Comparison of ENCODE assay signal across 9 cellular contexts in the genomic region with DNA sequence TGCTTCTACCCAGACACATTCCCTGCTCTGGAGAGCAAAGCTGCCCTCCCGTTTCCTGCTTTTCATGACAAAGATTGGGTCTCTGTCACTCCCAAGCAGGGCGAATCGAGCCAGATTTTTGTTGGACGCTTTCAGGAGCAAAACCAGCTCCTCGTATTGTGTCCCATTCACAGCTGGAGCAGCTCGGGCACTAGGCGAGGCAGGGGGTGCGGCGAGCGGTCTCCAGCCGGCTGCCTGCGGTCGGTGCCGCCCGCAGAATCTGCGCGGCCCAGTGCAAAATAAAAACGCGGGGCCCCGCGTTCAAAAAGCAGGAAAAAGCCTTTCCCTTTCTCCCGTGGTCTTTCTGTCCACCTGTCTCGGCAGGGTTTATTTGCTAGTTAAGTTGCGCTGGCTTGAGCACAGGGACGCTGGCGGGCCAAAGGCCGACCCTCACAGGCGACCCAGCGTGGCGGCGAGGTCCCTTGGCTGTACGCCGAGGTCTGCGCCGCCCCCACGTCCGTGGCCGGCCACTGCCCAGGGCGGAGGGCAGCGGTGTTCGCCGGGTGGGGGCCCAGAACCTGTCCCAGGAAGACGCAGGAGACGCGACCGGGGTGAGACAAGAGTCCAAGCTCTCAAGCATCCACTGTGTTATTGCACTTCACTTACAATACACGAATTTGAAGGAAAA.
DNase-seq lines count a peak whose midpoint lies in the region; ATAC-seq and TF ChIP-seq lines count a peak whose summit lies in the region.
"Had no signal": no experiment of that assay in that cellular context is flagged by ENCODE, and none has a peak within 500 bp of the region (broad histone marks: within the 10 kb centered on the region; RNA-seq: fewer than 3 reads in every experiment).

No MANE protein-coding gene starts in this region.

- H3K27ac Mint-ChIP-seq in endothelial cell (ENCODE audit: unreplicated experiment) (peak overlapping the region; percentile 32), type B pancreatic cell (no peak overlapping the region)

- H3K4me2 ChIP-seq in mesenchymal stem cell (ENCODE audit: low read length, poor library complexity, severe bottlenecking) = peak overlapping the region; percentile 88

- peaks cover 0 to 76% of the 10 kb centered on the region in 2 experiments for H3K27me3 ChIP-seq in mesenchymal stem cell (ENCODE audit: control insufficient read depth in 1 of 2, insufficient read depth in 1 of 2, low read length in 2 of 2)

- H3K18ac ChIP-seq in mesenchymal stem cell (ENCODE audit: low read depth in 1 of 2, low read length in 2 of 2) = no peak overlapping the region

- no peak overlapping the region for H2AK5ac ChIP-seq in mesenchymal stem cell (ENCODE audit: low read length, severe bottlenecking)

- H3K4me1 Mint-ChIP-seq in endothelial cell (ENCODE audit: unreplicated experiment) = peaks cover 7% of the 10 kb centered on the region
- H3K4me1 Mint-ChIP-seq in type B pancreatic cell (ENCODE audit: unreplicated experiment) = peaks cover 5% of the 10 kb centered on the region

- no peak overlapping the region for H3K27ac ChIP-seq in mesenchymal stem cell (ENCODE audit: low read length, poor library complexity, severe bottlenecking)
- H3K27ac ChIP-seq: C4-2B had no signal

- H3K36me3 Mint-ChIP-seq in endothelial cell (ENCODE audit: low read depth, unreplicated experiment) (no peaks in the 10 kb centered on the region), type B pancreatic cell (no peaks in the 10 kb centered on the region)

- H4K91ac ChIP-seq in mesenchymal stem cell (ENCODE audit: low read length) = no peak overlapping the region

- H2BK5ac ChIP-seq in mesenchymal stem cell (ENCODE audit: low read depth, low read length, poor library complexity, severe bottlenecking) = no peak overlapping the region

- H2BK15ac ChIP-seq in mesenchymal stem cell (ENCODE audit: low read depth, poor library complexity, severe bottlenecking) = no peak overlapping the region

- peaks cover 7% of the 10 kb centered on the region for H3K4me1 ChIP-seq in mesenchymal stem cell (ENCODE audit: control insufficient read depth, insufficient read depth, low read depth, low read length)

- H3K27me3 Mint-ChIP-seq in endothelial cell (ENCODE audit: unreplicated experiment) (peaks cover 8% of the 10 kb centered on the region), type B pancreatic cell (peaks cover 17% of the 10 kb centered on the region)

- peak overlapping the region; percentile 55 for H2AFZ ChIP-seq in mesenchymal stem cell (ENCODE audit: low read depth, low read length)

- no peak for TF ChIP-seq CTCF in endothelial cell (IDR thresholded peaks at IDR 0.05; ENCODE audit: unreplicated experiment)
- no peak for TF ChIP-seq CTCF in type B pancreatic cell (conservative IDR thresholded peaks at IDR 0.05)

- H3K9me3 ChIP-seq in mesenchymal stem cell (ENCODE audit: control insufficient read depth, low read length) = no peaks in the 10 kb centered on the region

- H2BK12ac ChIP-seq in mesenchymal stem cell (ENCODE audit: low read length in 2 of 2) = no peak overlapping the region

- peak overlapping the region; percentile 71 for H3K9ac ChIP-seq in mesenchymal stem cell (ENCODE audit: low read length)

- H3K4ac ChIP-seq in mesenchymal stem cell (ENCODE audit: low read depth in 1 of 2, low read length in 2 of 2) = no peak overlapping the region

- peak overlapping the region in 1 of 2 experiments; percentile 72 for H3K23ac ChIP-seq in mesenchymal stem cell (ENCODE audit: low read length in 2 of 2)

- H3K14ac ChIP-seq in mesenchymal stem cell (ENCODE audit: low read length in 2 of 2) = peak overlapping the region in 1 of 2 experiments; percentile 9

- DNase-seq in NCI-H748 (lab: John Stamatoyannopoulos, UW; ENCODE audit: unreplicated experiment) = peak; percentile 43
- DNase-seq in NCI-H748 treated with DMSO at 0.1 percent for 48 hours (lab: John Stamatoyannopoulos, UW) = no peak
- peak; percentile 26 for DNase-seq in endothelial cell (ENCODE audit: low spot score)
- DNase-seq in mesenchymal stem cell = peak; percentile 13
- no peak for DNase-seq in type B pancreatic cell (ENCODE audit: extremely low spot score, unreplicated experiment)
- DNase-seq in A172 (ENCODE audit: low spot score) = no peak

- H2BK120ac ChIP-seq in mesenchymal stem cell (ENCODE audit: low read depth, low read length) = no peak overlapping the region

- WGBS in mesenchymal stem cell = 4% methylated on average over 41 of the region's 47 CpGs

- no peaks in the 10 kb centered on the region for H3K36me3 ChIP-seq in mesenchymal stem cell (ENCODE audit: control insufficient read depth in 1 of 2, insufficient read depth in 2 of 2, low read depth in 1 of 2, low read length in 2 of 2)

- no peak for ATAC-seq in HG03196 (IDR thresholded peaks at IDR 0.05; ENCODE audit: unreplicated experiment)
- no peak for ATAC-seq in HG02588 (IDR thresholded peaks at IDR 0.05; ENCODE audit: unreplicated experiment)

- H3K4me3 ChIP-seq in mesenchymal stem cell (ENCODE audit: insufficient read depth in 1 of 2, low read depth in 1 of 2, low read length in 2 of 2) = peak overlapping the region; percentile 51 to 79

- H3K4me3 Mint-ChIP-seq in endothelial cell (ENCODE audit: unreplicated experiment) = peak overlapping the region; percentile 90
- peak overlapping the region; percentile 85 for H3K4me3 Mint-ChIP-seq in type B pancreatic cell

- no peaks in the 10 kb centered on the region for H3K79me1 ChIP-seq in mesenchymal stem cell (replicated peaks; ENCODE audit: low read length, poor library complexity, severe bottlenecking)

- no peak overlapping the region for H4K8ac ChIP-seq in mesenchymal stem cell (ENCODE audit: low read length)

- H3K9me3 Mint-ChIP-seq in endothelial cell (ENCODE audit: unreplicated experiment) (no peaks in the 10 kb centered on the region), type B pancreatic cell (no peaks in the 10 kb centered on the region)

Comparison
In these comparisons a context has a peak if more than half of its experiments do, and no peak if none do; other contexts are left out.
1. DNase-seq: peak in NCI-H748 (single experiment), endothelial cell (single experiment) and mesenchymal stem cell (single experiment); none in NCI-H748 treated with DMSO at 0.1 percent for 48 hours (single experiment), type B pancreatic cell (single experiment) and A172 (single experiment).